17 cellular contexts compared by ENCODE assay signal in genomic region chr1:175297291-175297690, GRCh38.
"Had no signal": no experiment of that assay in that cellular context is flagged by ENCODE, and none has a peak within 500 bp of the region (broad histone marks: within the 10 kb centered on the region; RNA-seq: fewer than 3 reads in every experiment).

No MANE protein-coding gene starts in this region.

- H3K4me3 Mint-ChIP-seq: natural killer cell; neural crest cell; stimulated activated memory B cell treated with anti-CD40 and anti-IgM and Interleukin-4, amounts not matched to agents 10 μg/mL and 1 μg/mL and 100 μg/mL, for 72 hours; stimulated activated naive CD8-positive, alpha-beta T cell treated with anti-CD3 and anti-CD28 coated beads, Interleukin-15, Interleukin-2, amounts not matched to agents 100 ng/mL and 50 ng/mL, for 24 hours had no signal

- DNase-seq: effector CD4-positive, alpha-beta T cell; islet precursor cell; mammary epithelial cell; natural killer cell; posterior cingulate gyrus; spleen; stimulated activated CD4-positive, alpha-beta T cell treated with anti-CD3 and anti-CD28 coated beads, Interleukin-15, amount 100 ng/mL, for 24 hours; stimulated activated CD4-positive, alpha-beta T cell treated with anti-CD3 and anti-CD28 coated beads, Interleukin-1b, Interleukin-23, amount 100 ng/mL, for 48 hours; stimulated activated CD4-positive, alpha-beta T cell treated with anti-CD3 and anti-CD28 coated beads, Interleukin-4, amount 100 ng/mL, for 24 hours; tibial artery; upper lobe of left lung had no signal

- H3K36me3 Mint-ChIP-seq: natural killer cell; stimulated activated memory B cell treated with anti-CD40 and anti-IgM and Interleukin-4, amounts not matched to agents 10 μg/mL and 1 μg/mL and 100 μg/mL, for 72 hours had no signal

- H3K9me3 Mint-ChIP-seq: natural killer cell; stimulated activated naive CD8-positive, alpha-beta T cell treated with anti-CD3 and anti-CD28 coated beads, Interleukin-15, Interleukin-2, amounts not matched to agents 100 ng/mL and 50 ng/mL, for 24 hours had no signal

- H3K27me3 Mint-ChIP-seq: stimulated activated memory B cell treated with anti-CD40 and anti-IgM and Interleukin-4, amounts not matched to agents 10 μg/mL and 1 μg/mL and 100 μg/mL, for 72 hours had no signal

- ATAC-seq: left lobe of liver; natural killer cell; sciatic nerve; stimulated activated memory B cell treated with anti-CD40 and anti-IgM and Interleukin-4, amounts not matched to agents 10 μg/mL and 1 μg/mL and 100 μg/mL, for 72 hours had no signal

- H3K27ac Mint-ChIP-seq: natural killer cell; stimulated activated memory B cell treated with anti-CD40 and anti-IgM and Interleukin-4, amounts not matched to agents 10 μg/mL and 1 μg/mL and 100 μg/mL, for 72 hours; stimulated activated naive CD8-positive, alpha-beta T cell treated with anti-CD3 and anti-CD28 coated beads, Interleukin-15, Interleukin-2, amounts not matched to agents 100 ng/mL and 50 ng/mL, for 24 hours had no signal

- H3K4me1 Mint-ChIP-seq: natural killer cell; neural crest cell; stimulated activated memory B cell treated with anti-CD40 and anti-IgM and Interleukin-4, amounts not matched to agents 10 μg/mL and 1 μg/mL and 100 μg/mL, for 72 hours had no signal

- H3K4me3 ChIP-seq: spleen, tibial artery, upper lobe of left lung, vagina had no signal
